ENCODE assay signal across 8 cellular contexts in the genomic region with DNA sequence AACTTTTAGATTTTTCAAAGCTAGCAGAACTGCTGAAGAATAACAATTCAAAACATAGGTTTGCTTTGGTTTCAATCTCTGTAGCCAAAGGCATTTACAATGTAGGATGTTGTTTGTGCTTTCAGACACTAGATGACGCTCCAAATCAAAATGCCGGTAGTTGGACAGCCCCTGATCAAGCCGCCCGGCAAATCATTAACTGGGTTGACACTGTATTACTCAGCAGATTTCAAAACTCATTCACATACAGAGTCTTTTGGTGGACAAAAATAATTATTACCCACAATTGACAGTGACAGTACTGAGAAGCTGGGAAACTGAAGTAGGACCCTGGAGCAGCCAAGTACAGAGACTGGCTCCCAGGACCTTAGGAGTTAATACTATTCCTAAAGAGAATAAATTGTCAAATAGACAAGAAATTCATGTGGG. TPM values are rescaled to one million over a fixed set of nuclear protein-coding genes. Genes with fewer than 3 reads are reported as not detected.
DNase-seq lines count a peak whose midpoint lies in the region; ATAC-seq, FAIRE-seq and TF ChIP-seq lines count a peak whose summit lies in the region.

No MANE protein-coding gene starts in this region.

- no peak overlapping the region for H3K27ac Mint-ChIP-seq in stimulated activated effector memory CD8-positive, alpha-beta T cell treated with anti-CD3 and anti-CD28 coated beads, Interleukin-12 subunit alpha, Interleukin-12 subunit beta, amount 100 ng/mL, for 72 hours

- peak overlapping the region; percentile 20 for H2AFZ ChIP-seq in ACC112 (ENCODE audit: low read length, unreplicated experiment)

- no peaks in the 10 kb centered on the region for H3K36me3 ChIP-seq in ACC112 (ENCODE audit: insufficient read depth, low read length)
- H3K36me3 ChIP-seq in kidney epithelial cell (ENCODE audit: control insufficient read depth, insufficient read depth, low read length): no peaks in the 10 kb centered on the region

- no peaks in the 10 kb centered on the region for H3K79me2 ChIP-seq in ACC112 (ENCODE audit: control insufficient read depth, insufficient read depth, low read length, unreplicated experiment)

- no peaks in the 10 kb centered on the region for H3K27me3 ChIP-seq in ACC112 (ENCODE audit: insufficient read depth, low read length)
- no peaks in the 10 kb centered on the region for H3K27me3 ChIP-seq in kidney epithelial cell (ENCODE audit: control insufficient read depth, insufficient read depth, low read length)

- ATAC-seq in HG02678 (IDR thresholded peaks at IDR 0.05; ENCODE audit: unreplicated experiment): peak; percentile 91
- peak; percentile 93 for ATAC-seq in stimulated activated effector memory CD8-positive, alpha-beta T cell treated with anti-CD3 and anti-CD28 coated beads, Interleukin-12 subunit alpha, Interleukin-12 subunit beta, amount 100 ng/mL, for 72 hours

- peak; percentile 77 for TF ChIP-seq CTCF in NB4 (IDR thresholded peaks at IDR 0.05; ENCODE audit: low read depth, low read length)
- peak; percentile 87 for TF ChIP-seq CTCF in kidney epithelial cell (IDR thresholded peaks at IDR 0.05; ENCODE audit: insufficient read depth, low read length, poor library complexity, severe bottlenecking)

- no peaks in the 10 kb centered on the region for H3K36me3 Mint-ChIP-seq in stimulated activated effector memory CD8-positive, alpha-beta T cell treated with anti-CD3 and anti-CD28 coated beads, Interleukin-12 subunit alpha, Interleukin-12 subunit beta, amount 100 ng/mL, for 72 hours

- H3K9me3 Mint-ChIP-seq in stimulated activated effector memory CD8-positive, alpha-beta T cell treated with anti-CD3 and anti-CD28 coated beads, Interleukin-12 subunit alpha, Interleukin-12 subunit beta, amount 100 ng/mL, for 72 hours: no peaks in the 10 kb centered on the region

- H3K4me1 Mint-ChIP-seq in stimulated activated effector memory CD8-positive, alpha-beta T cell treated with anti-CD3 and anti-CD28 coated beads, Interleukin-12 subunit alpha, Interleukin-12 subunit beta, amount 100 ng/mL, for 72 hours: no peaks in the 10 kb centered on the region

- H3K4me3 ChIP-seq in ACC112 (ENCODE audit: low read depth, low read length): peak overlapping the region; percentile 58
- H3K4me3 ChIP-seq in NB4 (ENCODE audit: low read depth, low read length): no peak overlapping the region
- no peak overlapping the region for H3K4me3 ChIP-seq in kidney epithelial cell (ENCODE audit: low read depth, low read length)

- TF ChIP-seq POLR2A in GM12891 (IDR thresholded peaks at IDR 0.05; ENCODE audit: low read depth, low read length): no peak
- TF ChIP-seq POLR2A in NB4 (IDR thresholded peaks at IDR 0.05; ENCODE audit: extremely low read depth, insufficient read length): no peak

- DNase-seq in GM12891 (ENCODE audit: insufficient read length, low spot score) (no peak), NB4 (ENCODE audit: low read depth) (peak; percentile 88), SW480 (ENCODE audit: low spot score) (peak; percentile 73), kidney epithelial cell (ENCODE audit: low read depth) (peak; percentile 74)
- DNase-seq in central memory CD4-positive, alpha-beta T cell: peak; percentile 68
- DNase-seq in stimulated activated effector memory CD8-positive, alpha-beta T cell treated with anti-CD3 and anti-CD28 coated beads, Interleukin-12 subunit alpha, Interleukin-12 subunit beta, amount 100 ng/mL, for 72 hours (ENCODE audit: low spot score in 2 of 2): peak; percentile 17 to 57

- peak; percentile 61 for FAIRE-seq in GM12891 (lab: Jason Lieb, UNC)

- H3K4me3 Mint-ChIP-seq in stimulated activated effector memory CD8-positive, alpha-beta T cell treated with anti-CD3 and anti-CD28 coated beads, Interleukin-12 subunit alpha, Interleukin-12 subunit beta, amount 100 ng/mL, for 72 hours: no peak overlapping the region

- H3K4me1 ChIP-seq in ACC112 (ENCODE audit: control insufficient read depth, insufficient read depth, low read length, unreplicated experiment): no peaks in the 10 kb centered on the region

- peak overlapping the region; percentile 72 for H3K27ac ChIP-seq in ACC112 (ENCODE audit: low read depth, low read length)

TF ChIP-seq in GM12891, 5 proteins besides CTCF, POLR2A, EP300 and RAD21:
- TF ChIP-seq POLR2AphosphoS5 (IDR thresholded peaks at IDR 0.05; ENCODE audit: low read depth, low read length) (no peak), POU2F2 (IDR thresholded peaks at IDR 0.05; ENCODE audit: low read depth, low read length) (no peak), TAF1 (IDR thresholded peaks at IDR 0.05; ENCODE audit: low read depth, low read length) (no peak), PAX5 (IDR thresholded peaks at IDR 0.05; ENCODE audit: insufficient read depth, low read length, severe bottlenecking) (no peak), SPI1 (IDR thresholded peaks at IDR 0.05; ENCODE audit: low read depth, low read length) (no peak)

RNA-seq across cellular contexts. Expression of gene HFE, which starts 21.3 kb away (rescaled TPM):
- polyA plus RNA-seq in GM12891 (2012; ENCODE audit: low read depth, missing spikeins): 0.98 TPM
- 1.4 and 2.6 TPM in 2 replicates for total RNA-seq in kidney epithelial cell
